In genomic region chr19:48033604-48034003, GRCh38 we compare ENCODE assay signal across 3 cellular contexts.
A peak's percentile ranks its signal among the peaks of the same experiment; 100 is the strongest.
TF ChIP-seq lines count a peak whose summit lies in the region.

No MANE protein-coding gene starts in this region.

TF ChIP-seq in A549, 52 proteins besides CTCF, POLR2A, EP300 and RAD21:
- TF ChIP-seq MAFK (IDR thresholded peaks at IDR 0.05; ENCODE audit: partially characterized antibody) (peak; percentile 80), CBX2 (IDR thresholded peaks at IDR 0.05; ENCODE audit: borderline replicate concordance, low read depth) (no peak)

TF ChIP-seq in GM23338, 12 proteins besides CTCF, POLR2A, EP300 and RAD21:
- TF ChIP-seq EZH2phosphoT487 (IDR thresholded peaks at IDR 0.05; ENCODE audit: unreplicated experiment) (no peak), NANOG (IDR thresholded peaks at IDR 0.05; ENCODE audit: borderline replicate concordance) (no peak), CREB1 (CRISPR knock-in tag; IDR thresholded peaks at IDR 0.05; ENCODE audit: low read depth) (no peak), JUNB (IDR thresholded peaks at IDR 0.05; ENCODE audit: unreplicated experiment) (no peak), ETS1 (IDR thresholded peaks at IDR 0.05) (no peak), STAT1 (IDR thresholded peaks at IDR 0.05; ENCODE audit: unreplicated experiment) (no peak), REST (IDR thresholded peaks at IDR 0.05; ENCODE audit: unreplicated experiment) (no peak), ZNF114 (CRISPR knock-in tag; IDR thresholded peaks at IDR 0.05) (no peak), ZNF462 (CRISPR knock-in tag; IDR thresholded peaks at IDR 0.05) (no peak), EZH2 (IDR thresholded peaks at IDR 0.05; ENCODE audit: low read depth, unreplicated experiment) (no peak), POLR2AphosphoS5 (IDR thresholded peaks at IDR 0.05; ENCODE audit: low read depth) (no peak), ZNF331 (CRISPR knock-in tag; IDR thresholded peaks at IDR 0.05; ENCODE audit: low read depth) (no peak)
TF ChIP-seq in GM23338: peak in this region for 0.

TF ChIP-seq in K562, 482 proteins besides CTCF, POLR2A, EP300 and RAD21:
- TF ChIP-seq GMEB1 (CRISPR knock-in tag; IDR thresholded peaks at IDR 0.05) = no peak
- peak; percentile 75 for TF ChIP-seq ZNF316 (IDR thresholded peaks at IDR 0.05)
- TF ChIP-seq MAFG (tag; conservative IDR thresholded peaks at IDR 0.05) = 0 out of 2 replicates have a peak, but pooled peaks have one; percentile 14
- TF ChIP-seq NCOA1 (IDR thresholded peaks at IDR 0.05; ENCODE audit: low read depth) = no peak
- TF ChIP-seq THAP12 (CRISPR knock-in tag; IDR thresholded peaks at IDR 0.05) = no peak
- TF ChIP-seq MAFF (IDR thresholded peaks at IDR 0.05; ENCODE audit: low read length) = peak; percentile 32; the same call in 1 of the 2 replicates
- no peak for TF ChIP-seq ZBTB40 (IDR thresholded peaks at IDR 0.05)
- TF ChIP-seq ZBTB40 (CRISPR knock-in tag; IDR thresholded peaks at IDR 0.05) = no peak
- TF ChIP-seq CHD4 (IDR thresholded peaks at IDR 0.05; ENCODE audit: insufficient read depth, insufficient replicate concordance, low read depth, low read length, poor library complexity, severe bottlenecking) = no peak
- TF ChIP-seq MAFK (IDR thresholded peaks at IDR 0.05; ENCODE audit: low read length) = peak; percentile 32; the same call in 1 of the 2 replicates
- TF ChIP-seq SMC3 (conservative IDR thresholded peaks at IDR 0.05; ENCODE audit: insufficient read depth, low read depth, low read length) = no peak
- peak; percentile 66; the same call in 1 of the 2 replicates for TF ChIP-seq C11orf30 (IDR thresholded peaks at IDR 0.05; ENCODE audit: low read depth)
- TF ChIP-seq DMBX1 (CRISPR knock-in tag; IDR thresholded peaks at IDR 0.05; ENCODE audit: borderline replicate concordance) = no peak
- no peak for TF ChIP-seq ARID3B (CRISPR knock-in tag; IDR thresholded peaks at IDR 0.05; ENCODE audit: borderline replicate concordance)
- TF ChIP-seq NFIC (IDR thresholded peaks at IDR 0.05) = no peak
- no peak for TF ChIP-seq ETS2 (tag; IDR thresholded peaks at IDR 0.05; ENCODE audit: borderline replicate concordance, poor library complexity, severe bottlenecking)
- no peak for TF ChIP-seq ZC3H4 (CRISPR knock-in tag; IDR thresholded peaks at IDR 0.05; ENCODE audit: borderline replicate concordance)
